8 cellular contexts compared by ENCODE assay signal in the genomic region with DNA sequence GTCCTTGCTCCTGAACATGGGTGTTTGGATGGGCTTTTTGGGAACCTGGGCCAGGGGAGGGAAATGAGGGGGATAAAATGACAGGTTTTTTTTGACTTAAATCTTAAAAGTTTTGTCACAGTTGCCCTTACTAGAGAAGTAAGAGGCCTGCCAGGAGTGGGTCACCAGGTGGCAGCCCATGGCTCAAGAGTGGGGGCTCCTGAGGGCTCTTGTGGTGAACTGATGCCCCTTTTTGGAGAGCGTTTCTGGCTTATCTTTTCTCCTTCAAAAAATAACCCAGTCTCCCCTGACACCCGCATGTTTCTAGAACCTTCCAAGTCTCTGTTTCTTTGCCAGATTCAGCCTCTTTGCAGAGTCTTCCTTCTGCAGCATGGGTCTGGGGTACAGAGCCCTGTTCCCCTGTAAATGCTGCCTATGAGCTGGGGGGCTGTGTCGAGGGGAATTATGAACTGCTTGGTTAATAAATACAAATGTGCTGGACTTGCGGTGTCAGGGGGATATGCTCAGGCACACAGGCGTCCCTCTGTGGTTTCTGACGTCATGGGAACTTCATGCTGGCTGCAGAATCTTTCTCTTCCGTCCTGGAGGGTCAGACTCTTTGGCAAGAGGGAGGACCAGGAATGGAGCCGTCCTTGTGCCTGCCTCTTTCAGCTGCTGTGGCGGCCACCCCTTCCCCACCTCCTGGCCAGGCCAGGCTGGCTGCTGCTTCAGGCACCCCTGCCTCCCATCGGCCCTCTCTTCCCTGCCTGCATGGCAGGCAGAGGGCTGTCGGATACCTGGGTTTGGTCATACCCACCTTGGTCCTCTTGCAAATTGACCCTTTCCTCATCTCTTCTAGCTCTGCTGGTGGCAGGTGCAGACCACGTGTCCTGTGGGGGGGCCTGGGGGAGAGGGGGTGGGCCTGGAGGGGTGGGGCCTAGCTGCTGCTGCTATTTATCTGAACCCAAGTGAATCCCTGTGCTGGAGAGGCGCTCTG. TPM values are rescaled to one million over a fixed set of nuclear protein-coding genes. Genes with fewer than 3 reads are reported as not detected.
DNase-seq lines count a peak whose midpoint lies in the region; TF ChIP-seq lines count a peak whose summit lies in the region.

No MANE protein-coding gene starts in this region.

- H4K20me1 ChIP-seq in Karpas-422 (ENCODE audit: insufficient read depth, low read depth, low read length), result no peaks in the 10 kb centered on the region

- H3K9me2 ChIP-seq in Karpas-422 (replicated peaks; ENCODE audit: insufficient read depth, low read length), result no peaks in the 10 kb centered on the region

- TF ChIP-seq EP300 in ovary (IDR thresholded peaks at IDR 0.05), result no peak

- WGBS in ovary, 3 donors, result 7 to 11% (median 8%) methylated on average over 13 of the region's 13 CpGs

- H3K4me3 ChIP-seq in Karpas-422 (ENCODE audit: low read length) (peak overlapping the region; percentile 58), ovary (peak overlapping the region; percentile 29)

- DNase-seq in SKM-1 treated with dmso at 0.1 percent for 144 hours (lab: John Stamatoyannopoulos, UW; ENCODE audit: unreplicated experiment) (peak; percentile 16), SKM-1 (lab: John Stamatoyannopoulos, UW; ENCODE audit: unreplicated experiment) (no peak), Karpas-422 (peak; percentile 79), glutamatergic neuron (peak; percentile 33), ovary (peak; percentile 46 to 78 (median 70)), NCI-H1092 treated with DMSO at 0.1 percent for 48 hours (lab: John Stamatoyannopoulos, UW) (no peak)
- DNase-seq in activated gamma-delta T cell treated with anti-CD3 and anti-CD28 coated beads, Interleukin-2, amount 50 U/mL, for 16 hours (ENCODE audit: low read depth), result peak; percentile 27
- DNase-seq in NK-92 treated with Interleukin-12 subunit alpha and Interleukin-12 subunit beta, amount 100 ng/mL, for 24 hours (lab: John Stamatoyannopoulos, UW), result no peak

- intact Hi-C loops in ovary (cut with DNase I), result loop anchor here (2.0 to 10.0 kb wide), 7 partner anchors 33 to 353 kb away; no protein-coding TSS in a partner anchor

- H3K4me3 Mint-ChIP-seq in glutamatergic neuron (ENCODE audit: unreplicated experiment), result peak overlapping the region; percentile 78

- H3K4me1 Mint-ChIP-seq in glutamatergic neuron (ENCODE audit: low read depth, unreplicated experiment), result peaks cover 53% of the 10 kb centered on the region

- H3K27me3 ChIP-seq in Karpas-422 (ENCODE audit: low read length), result no peaks in the 10 kb centered on the region
- H3K27me3 ChIP-seq in ovary, result no peaks in the 10 kb centered on the region

- TF ChIP-seq CTCF in glutamatergic neuron (IDR thresholded peaks at IDR 0.05; ENCODE audit: partially characterized antibody, unreplicated experiment), result no peak
- no peak for TF ChIP-seq CTCF in ovary (IDR thresholded peaks at IDR 0.05)

- H3K9ac ChIP-seq in Karpas-422 (ENCODE audit: low read length), result peak overlapping the region; percentile 94

- peaks cover 7% of the 10 kb centered on the region; the same call in 1 of the 2 replicates for H3K36me3 ChIP-seq in Karpas-422 (ENCODE audit: insufficient read depth, low read length)
- H3K36me3 ChIP-seq in ovary, result no peaks in the 10 kb centered on the region

- no peak overlapping the region for H2AFZ ChIP-seq in Karpas-422 (ENCODE audit: low read length)

- peaks cover 50% of the 10 kb centered on the region for H3K4me1 ChIP-seq in Karpas-422 (ENCODE audit: low read length)
- H3K4me1 ChIP-seq in ovary (ENCODE audit: insufficient read depth), result peaks cover 58% of the 10 kb centered on the region

- no peaks in the 10 kb centered on the region for H3K36me3 Mint-ChIP-seq in glutamatergic neuron (ENCODE audit: unreplicated experiment)

- H3K27me3 Mint-ChIP-seq in glutamatergic neuron (ENCODE audit: unreplicated experiment), result peaks cover 15% of the 10 kb centered on the region

- H3K27ac ChIP-seq in Karpas-422 (ENCODE audit: low read length), result peak overlapping the region; percentile 100
- H3K27ac ChIP-seq in ovary, result peak overlapping the region; percentile 97 to 98

- H3K4me2 ChIP-seq in Karpas-422 (ENCODE audit: low read depth, low read length, poor library complexity, severe bottlenecking), result peak overlapping the region; percentile 99

- TF ChIP-seq POLR2A in ovary (IDR thresholded peaks at IDR 0.05), result no peak

- peaks cover 13% of the 10 kb centered on the region for H3K9me3 Mint-ChIP-seq in glutamatergic neuron (ENCODE audit: unreplicated experiment)

- H3K9me3 ChIP-seq in Karpas-422 (ENCODE audit: low read length) (no peaks in the 10 kb centered on the region), ovary (no peaks in the 10 kb centered on the region)

- peak overlapping the region; percentile 96 for H3K27ac Mint-ChIP-seq in glutamatergic neuron (ENCODE audit: unreplicated experiment)

- H3K79me2 ChIP-seq in Karpas-422 (ENCODE audit: low read length), result no peaks in the 10 kb centered on the region; the same call in 1 of the 2 replicates

RNA-seq across cellular contexts. Expression of gene PTPA, which starts 30.1 kb away (rescaled TPM):
- 62.7 and 98.6 TPM in 2 replicates for total RNA-seq in Karpas-422 (2014; rRNA removed; shearing (Covaris generic); ENCODE audit: low replicate concordance)
- total RNA-seq in glutamatergic neuron (ENCODE audit: unreplicated experiment) (166 TPM), ovary (100 to 1,000 TPM in 3 of 7 donors, 10 to 100 TPM in 4; 32.1 to 107 (median 89.2) TPM)
- polyA plus RNA-seq in ovary, result 10 to 100 TPM; 62.9 to 97.8 TPM

RNA-seq across cellular contexts. Expression of gene CRAT, which starts 30.8 kb away (rescaled TPM):
- not detected in 2 replicates for total RNA-seq in Karpas-422 (2014; rRNA removed; shearing (Covaris generic); ENCODE audit: low replicate concordance)
- 95.8 TPM for total RNA-seq in glutamatergic neuron (ENCODE audit: unreplicated experiment)
- total RNA-seq in ovary, result 10 to 100 TPM; 23.0 to 42.7 (median 39.1) TPM
- 10 to 100 TPM; 28.7 to 29.9 TPM for polyA plus RNA-seq in ovary

RNA-seq across cellular contexts. Expression of gene IER5L, which starts 36.7 kb away (rescaled TPM):
- total RNA-seq in Karpas-422 (2014; rRNA removed; shearing (Covaris generic); ENCODE audit: low replicate concordance), result 0.48 and 2.3 TPM in 2 replicates
- 36.0 TPM for total RNA-seq in glutamatergic neuron (ENCODE audit: unreplicated experiment)
- total RNA-seq in ovary, result 10 to 100 TPM; 15.4 to 74.3 (median 45.0) TPM
- 10 to 100 TPM in 1 of 2 donors, 1 to 10 TPM in 1; 2.5 to 14.9 TPM for polyA plus RNA-seq in ovary

Comparison
In these comparisons a context has a peak if more than half of its experiments do, and no peak if none do; other contexts are left out.
1. DNase-seq: peak in SKM-1 treated with dmso at 0.1 percent for 144 hours (single experiment), Karpas-422 (single experiment), activated gamma-delta T cell treated with anti-CD3 and anti-CD28 coated beads, Interleukin-2, amount 50 U/mL, for 16 hours (single experiment), glutamatergic neuron (single experiment) and ovary (5 of 5); none in SKM-1 (single experiment), NK-92 treated with Interleukin-12 subunit alpha and Interleukin-12 subunit beta, amount 100 ng/mL, for 24 hours (single experiment) and NCI-H1092 treated with DMSO at 0.1 percent for 48 hours (single experiment).
2. RNA of gene CRAT, which starts 30.8 kb away (total RNA-seq): 95.8 TPM in glutamatergic neuron (single experiment) and 23.0 to 42.7 TPM in ovary; not detected in Karpas-422; every median in the first group is over 10 times any median in the second.